In genomic region chr19:41706741-41707501, GRCh38 we compare ENCODE assay signal across 8 cellular contexts. TPM values are rescaled to one million over a fixed set of nuclear protein-coding genes. Genes with fewer than 3 reads are reported as not detected.
DNase-seq lines count a peak whose midpoint lies in the region; ATAC-seq and TF ChIP-seq lines count a peak whose summit lies in the region.

No MANE protein-coding gene starts in this region.

- H3K27ac Mint-ChIP-seq in CD4-positive, alpha-beta T cell: no peak overlapping the region
- no peak overlapping the region for H3K27ac Mint-ChIP-seq in HFFc6

- no peaks in the 10 kb centered on the region for H3K36me3 Mint-ChIP-seq in CD4-positive, alpha-beta T cell (ENCODE audit: low read depth)
- H3K36me3 Mint-ChIP-seq in HFFc6 (ENCODE audit: low read depth): no peaks in the 10 kb centered on the region

- no peaks in the 10 kb centered on the region for H3K9me3 Mint-ChIP-seq in CD4-positive, alpha-beta T cell
- H3K9me3 Mint-ChIP-seq in HFFc6: no peaks in the 10 kb centered on the region

- CTCF ChIA-PET in CD4-positive, alpha-beta T cell (lab: Charles Lee): interaction anchor here (0.7 to 1.4 kb wide), 10 partner anchors 9 to 328 kb away, joined by 3 to 10 read pairs (median 5); partner anchors contain the start of gene CEACAM6

- DNase-seq in CD4-positive, alpha-beta T cell: peak; percentile 49 to 72 (median 60)
- DNase-seq in HFFc6: peak; percentile 15
- peak; percentile 37 to 78 for DNase-seq in NCI-H526 (lab: John Stamatoyannopoulos, UW)
- DNase-seq in activated CD4-positive, alpha-beta T cell treated with anti-CD3 and anti-CD28 coated beads, Interleukin-2, amount 50 U/mL, for 24 hours (ENCODE audit: low read depth in 1 of 2, low spot score in 1 of 2): peak; percentile 52 to 56
- peak; percentile 82 for DNase-seq in ecto neural progenitor cell (ENCODE audit: low spot score)
- peak; percentile 88 to 89 (median 88) for DNase-seq in mucosa of descending colon
- peak; percentile 78 for DNase-seq in stimulated activated naive CD8-positive, alpha-beta T cell treated with anti-CD3 and anti-CD28 coated beads, Interleukin-15, Interleukin-2, amounts not matched to agents 100 U/mL and 50 U/mL, for 24 hours

- peaks cover 54% of the 10 kb centered on the region for H3K27me3 Mint-ChIP-seq in CD4-positive, alpha-beta T cell
- H3K27me3 Mint-ChIP-seq in HFFc6 (ENCODE audit: insufficient read depth): peaks cover 25% of the 10 kb centered on the region

- no peak overlapping the region for H3K4me3 ChIP-seq in mucosa of descending colon

- H3K4me3 Mint-ChIP-seq in CD4-positive, alpha-beta T cell: peak overlapping the region; percentile 60
- H3K4me3 Mint-ChIP-seq in HFFc6: no peak overlapping the region; the same call in 1 of the 2 replicates

- no peak overlapping the region for H3K27ac ChIP-seq in CD4-positive, alpha-beta T cell (ENCODE audit: low read depth, low read length)

- POLR2A ChIA-PET in CD4-positive, alpha-beta T cell (lab: Charles Lee): interaction anchor here (0.7 kb wide), 1 partner anchor 15 kb away, joined by 3 read pairs; no protein-coding TSS in a partner anchor

- no peaks in the 10 kb centered on the region for H3K4me1 Mint-ChIP-seq in CD4-positive, alpha-beta T cell (ENCODE audit: low read depth)
- H3K4me1 Mint-ChIP-seq in HFFc6 (ENCODE audit: low read depth): peaks cover 7% of the 10 kb centered on the region

- peaks cover 22% of the 10 kb centered on the region for H3K27me3 ChIP-seq in CD4-positive, alpha-beta T cell (ENCODE audit: control insufficient read depth, insufficient read depth, low read length)

- no peaks in the 10 kb centered on the region for H3K9me3 ChIP-seq in CD4-positive, alpha-beta T cell (ENCODE audit: control insufficient read depth, low read length)
- H3K9me3 ChIP-seq in mucosa of descending colon: no peaks in the 10 kb centered on the region

- TF ChIP-seq CTCF in CD4-positive, alpha-beta T cell (IDR thresholded peaks at IDR 0.05): peak; percentile 99
- peak; percentile 86 for TF ChIP-seq CTCF in HFFc6 (IDR thresholded peaks at IDR 0.05)
- peak; percentile 97 for TF ChIP-seq CTCF in mucosa of descending colon (IDR thresholded peaks at IDR 0.05)

- H3K4me1 ChIP-seq in mucosa of descending colon (ENCODE audit: low read depth): peaks cover 4% of the 10 kb centered on the region

- peak; percentile 96 for ATAC-seq in CD4-positive, alpha-beta T cell (ENCODE audit: poor library complexity)
- ATAC-seq in mucosa of descending colon (peak; percentile 81), GM21825 (IDR thresholded peaks at IDR 0.05; ENCODE audit: unreplicated experiment) (no peak)
- ATAC-seq in stimulated activated naive CD8-positive, alpha-beta T cell treated with anti-CD3 and anti-CD28 coated beads, Interleukin-15, Interleukin-2, amounts not matched to agents 100 U/mL and 50 U/mL, for 24 hours: peak; percentile 89

- no peaks in the 10 kb centered on the region for H3K36me3 ChIP-seq in mucosa of descending colon (ENCODE audit: low read depth)

- intact Hi-C loops in CD4-positive, alpha-beta T cell (cut with DNase I, micrococcal nuclease): loop anchor here (1.0 to 5.0 kb wide), 3 partner anchors 39 to 78 kb away; no protein-coding TSS in a partner anchor
- intact Hi-C loops in mucosa of descending colon (cut with DNase I, micrococcal nuclease): loop anchor here in 1 of 2 donors (5.0 kb wide), 1 partner anchor 40 kb away; no protein-coding TSS in a partner anchor

RNA-seq across cellular contexts. Expression of gene CEACAM5, which starts 1.5 kb away (rescaled TPM):
- not detected for total RNA-seq in CD4-positive, alpha-beta T cell
- total RNA-seq in HFFc6 (2021; fragmentation: NEBNext Ultra II Directional; extraction: Animal tissue kit (Norgen Biotek cat#: 25700)): under 1 TPM in 1 of 6 experiments, not detected in 5; 0.31 TPM
- total RNA-seq in mucosa of descending colon: 1,000 to 10,000 TPM; 2,069 to 7,240 (median 3,325) TPM

RNA-seq across cellular contexts. Expression of gene CEACAM7, which starts 18.9 kb away (rescaled TPM):
- not detected for total RNA-seq in CD4-positive, alpha-beta T cell
- not detected for total RNA-seq in HFFc6 (2021; fragmentation: NEBNext Ultra II Directional; extraction: Animal tissue kit (Norgen Biotek cat#: 25700))
- total RNA-seq in mucosa of descending colon: 1,000 to 10,000 TPM in 2 of 3 donors, 100 to 1,000 TPM in 1; 753 to 3,639 (median 2,117) TPM

RNA-seq across cellular contexts. Expression of gene CEACAM6, which starts 48.4 kb away (rescaled TPM):
- not detected for total RNA-seq in CD4-positive, alpha-beta T cell
- not detected for total RNA-seq in HFFc6 (2021; fragmentation: NEBNext Ultra II Directional; extraction: Animal tissue kit (Norgen Biotek cat#: 25700))
- total RNA-seq in mucosa of descending colon: 1,000 to 10,000 TPM in 1 of 3 donors, 100 to 1,000 TPM in 2; 249 to 1,767 (median 431) TPM

Comparison
In these comparisons a context has a peak if more than half of its experiments do, and no peak if none do; other contexts are left out.
1. DNase-seq: peak in every context shown above with its lines; median percentile 88 in mucosa of descending colon; 82 in ecto neural progenitor cell; 78 in stimulated activated naive CD8-positive, alpha-beta T cell treated with anti-CD3 and anti-CD28 coated beads, Interleukin-15, Interleukin-2, amounts not matched to agents 100 U/mL and 50 U/mL, for 24 hours; 60 in CD4-positive, alpha-beta T cell; 58 in NCI-H526; 54 in activated CD4-positive, alpha-beta T cell treated with anti-CD3 and anti-CD28 coated beads, Interleukin-2, amount 50 U/mL, for 24 hours; 15 in HFFc6.
2. RNA of gene CEACAM5, which starts 1.5 kb away (total RNA-seq): 2,069 to 7,240 TPM in mucosa of descending colon; not detected in CD4-positive, alpha-beta T cell and 0.31 TPM in HFFc6; every median in the first group is over 1,000 times any median in the second.
3. RNA of gene CEACAM7, which starts 18.9 kb away (total RNA-seq): 753 to 3,639 TPM in mucosa of descending colon; not detected in CD4-positive, alpha-beta T cell and not detected in HFFc6; every median in the first group is over 100 times any median in the second.
4. RNA of gene CEACAM6, which starts 48.4 kb away (total RNA-seq): 249 to 1,767 TPM in mucosa of descending colon; not detected in CD4-positive, alpha-beta T cell and not detected in HFFc6; every median in the first group is over 100 times any median in the second.
5. Peak in every context shown above with its lines, with median percentiles within 50 percentile points of each other: CTCF ChIP-seq.